15 cellular contexts compared by ENCODE assay signal in genomic region chr19:14603990-14604387, GRCh38. TPM values are rescaled to one million over a fixed set of nuclear protein-coding genes. Genes with fewer than 3 reads are reported as not detected.
DNase-seq lines count a peak whose midpoint lies in the region; ATAC-seq and TF ChIP-seq lines count a peak whose summit lies in the region.
"Had no signal": no experiment of that assay in that cellular context is flagged by ENCODE, and none has a peak within 500 bp of the region (broad histone marks: within the 10 kb centered on the region; RNA-seq: fewer than 3 reads in every experiment).

No MANE protein-coding gene starts in this region.

- intact Hi-C loops in activated CD4-positive, alpha-beta T cell treated with anti-CD3 and anti-CD28 coated beads for 36 hours (cut with DNase I, micrococcal nuclease): no loop called here
- intact Hi-C loops in spleen (cut with DNase I; ENCODE audit: low total_unique reads) (no loop called here), A673 (cut with micrococcal nuclease; ENCODE audit: unreplicated experiment) (no loop called here)

- H3K27ac Mint-ChIP-seq in activated CD4-positive, alpha-beta T cell treated with anti-CD3 and anti-CD28 coated beads for 36 hours: peak overlapping the region; percentile 34
- H3K27ac Mint-ChIP-seq: activated CD4-positive, alpha-beta T cell treated with anti-CD3 and anti-CD28 coated beads, Interleukin-2, amount 10 ng/mL, durations not matched to agents 7 days and 5 days had no signal

- H3K36me3 ChIP-seq in spleen (peaks cover 0 to 41% (median 0%) of the 10 kb centered on the region in 6 donors), A673 (ENCODE audit: insufficient read depth, low read length, poor library complexity, severe bottlenecking) (no peaks in the 10 kb centered on the region)
- H3K36me3 ChIP-seq: esophagus squamous epithelium had no signal

- POLR2A ChIA-PET in activated CD4-positive, alpha-beta T cell treated with anti-CD3 and anti-CD28 coated beads for 36 hours (lab: Charles Lee): interaction anchor here (0.7 kb wide), 1 partner anchor 71 kb away, joined by 6 read pairs; the partner anchor contains the start of gene ADGRE3
- POLR2A ChIA-PET in A673 (lab: Charles Lee; ENCODE audit: low non-redundant PET): no interaction called here

- TF ChIP-seq CTCF in spleen (IDR thresholded peaks at IDR 0.05 in 8 of 11, conservative IDR thresholded peaks at IDR 0.05 in 3 of 11): no peak
- no peak for TF ChIP-seq CTCF in A673 (conservative IDR thresholded peaks at IDR 0.05; ENCODE audit: low read depth, low read length)

- H3K27me3 ChIP-seq in spleen (replicated peaks in 1 of 7) (no peaks in the 10 kb centered on the region), A673 (replicated peaks; ENCODE audit: insufficient read depth, low read depth, low read length, poor library complexity) (no peaks in the 10 kb centered on the region)
- H3K27me3 ChIP-seq: esophagus squamous epithelium had no signal

- TF ChIP-seq POLR2A in spleen (IDR thresholded peaks at IDR 0.05): no peak

- H3K4me3 Mint-ChIP-seq in activated CD4-positive, alpha-beta T cell treated with anti-CD3 and anti-CD28 coated beads for 36 hours: no peak overlapping the region
- H3K4me3 Mint-ChIP-seq: activated CD4-positive, alpha-beta T cell treated with anti-CD3 and anti-CD28 coated beads, Interleukin-2, amount 10 ng/mL, durations not matched to agents 7 days and 5 days had no signal

- WGBS in spleen, 5 donors: 38 to 79% (median 62%) methylated on average over 2 of the region's 2 CpGs

- peak; percentile 69 for ATAC-seq in activated CD4-positive, alpha-beta T cell treated with anti-CD3 and anti-CD28 coated beads for 36 hours
- ATAC-seq in GM21619 (IDR thresholded peaks at IDR 0.05; ENCODE audit: unreplicated experiment): peak; percentile 70
- ATAC-seq in HG03442 (IDR thresholded peaks at IDR 0.05; ENCODE audit: unreplicated experiment): peak; percentile 74

- peaks cover 0 to 51% (median 25%) of the 10 kb centered on the region in 6 donors for H3K4me1 ChIP-seq in spleen
- H3K4me1 ChIP-seq in A673 (ENCODE audit: insufficient read depth, low read length, poor library complexity, severe bottlenecking): no peaks in the 10 kb centered on the region
- H3K4me1 ChIP-seq: esophagus squamous epithelium had no signal

- DNase-seq in activated CD4-positive, alpha-beta T cell treated with anti-CD3 and anti-CD28 coated beads for 36 hours: no peak
- DNase-seq in activated CD4-positive, alpha-beta T cell treated with anti-CD3 and anti-CD28 coated beads for 48 hours: no peak
- no peak for DNase-seq in spleen
- DNase-seq in A673 (ENCODE audit: low spot score): no peak
- DNase-seq in NOMO-1 treated with dmso at 0.1 percent for 144 hours (lab: John Stamatoyannopoulos, UW; ENCODE audit: unreplicated experiment): no peak
- DNase-seq in stimulated activated naive CD4-positive, alpha-beta T cell treated with Interleukin-2 at 50 U/mL for 16 hours (lab: John Stamatoyannopoulos, UW): no peak
- DNase-seq: 8988T; activated CD4-positive, alpha-beta T cell treated with anti-CD3 and anti-CD28 coated beads, Interleukin-2, amount 10 ng/mL, durations not matched to agents 7 days and 5 days; esophagus squamous epithelium; GDM1; NCI-H187; occipital lobe had no signal

- H3K4me3 ChIP-seq in spleen (peak overlapping the region in 1 of 8 donors; percentile 6), A673 (ENCODE audit: low read depth, low read length, poor library complexity, severe bottlenecking) (no peak overlapping the region)
- H3K4me3 ChIP-seq: esophagus squamous epithelium had no signal

- H3K27me3 Mint-ChIP-seq in activated CD4-positive, alpha-beta T cell treated with anti-CD3 and anti-CD28 coated beads for 36 hours: no peaks in the 10 kb centered on the region
- H3K27me3 Mint-ChIP-seq: activated CD4-positive, alpha-beta T cell treated with anti-CD3 and anti-CD28 coated beads, Interleukin-2, amount 10 ng/mL, durations not matched to agents 7 days and 5 days had no signal

- H3K36me3 Mint-ChIP-seq in activated CD4-positive, alpha-beta T cell treated with anti-CD3 and anti-CD28 coated beads for 36 hours (ENCODE audit: low read depth): no peaks in the 10 kb centered on the region

- H3K9me3 Mint-ChIP-seq in activated CD4-positive, alpha-beta T cell treated with anti-CD3 and anti-CD28 coated beads for 36 hours (ENCODE audit: low read depth): peaks cover 2% of the 10 kb centered on the region
- H3K9me3 Mint-ChIP-seq: activated CD4-positive, alpha-beta T cell treated with anti-CD3 and anti-CD28 coated beads, Interleukin-2, amount 10 ng/mL, durations not matched to agents 7 days and 5 days had no signal

- peaks cover 0 to 7% (median 2%) of the 10 kb centered on the region in 8 donors for H3K9me3 ChIP-seq in spleen
- H3K9me3 ChIP-seq in A673 (ENCODE audit: low read depth, low read length, poor library complexity, severe bottlenecking): no peaks in the 10 kb centered on the region
- H3K9me3 ChIP-seq: esophagus squamous epithelium had no signal

- CTCF ChIA-PET in activated CD4-positive, alpha-beta T cell treated with anti-CD3 and anti-CD28 coated beads for 36 hours (lab: Charles Lee): interaction anchor here (0.7 to 1.5 kb wide), 3 partner anchors 16 to 83 kb away, joined by 3 to 5 read pairs (median 4); no protein-coding TSS in a partner anchor
- CTCF ChIA-PET in A673 (lab: Charles Lee): no interaction called here

- no TSS peak for BruUV-seq in A673 (replicated peaks; lab: Mats Ljungman, UMichigan)

- H3K4me1 Mint-ChIP-seq in activated CD4-positive, alpha-beta T cell treated with anti-CD3 and anti-CD28 coated beads for 36 hours: peaks cover 9% of the 10 kb centered on the region

- peak overlapping the region in 7 of 8 donors; percentile 1 to 81 (median 65) for H3K27ac ChIP-seq in spleen
- no peak overlapping the region for H3K27ac ChIP-seq in A673 (ENCODE audit: low read depth, low read length, poor library complexity, severe bottlenecking)
- H3K27ac ChIP-seq: esophagus squamous epithelium had no signal

RNA-seq across cellular contexts. Expression of gene CLEC17A, which starts 21.1 kb away (rescaled TPM):
- 1 to 10 TPM; 2.4 to 2.5 TPM for total RNA-seq in activated CD4-positive, alpha-beta T cell treated with anti-CD3 and anti-CD28 coated beads for 36 hours
- 10 to 100 TPM; 17.9 to 40.1 (median 23.6) TPM for total RNA-seq in spleen
- 10 to 100 TPM; 20.1 to 47.6 (median 23.3) TPM for polyA plus RNA-seq in spleen
- not detected in 2 replicates for total RNA-seq in A673 (2021)
- total RNA-seq: activated CD4-positive, alpha-beta T cell treated with anti-CD3 and anti-CD28 coated beads, Interleukin-2, amount 10 ng/mL, durations not matched to agents 7 days and 5 days; esophagus squamous epithelium had no signal
- polyA plus RNA-seq: keratinocyte had no signal

RNA-seq across cellular contexts. Expression of gene NDUFB7, which starts 32.1 kb away (rescaled TPM):
- total RNA-seq in activated CD4-positive, alpha-beta T cell treated with anti-CD3 and anti-CD28 coated beads for 36 hours: 100 to 1,000 TPM; 112 to 121 TPM
- 100 to 1,000 TPM in 3 of 7 donors, 10 to 100 TPM in 4; 77.2 to 185 (median 92.3) TPM for total RNA-seq in spleen
- 100 to 1,000 TPM; 283 to 374 (median 336) TPM for polyA plus RNA-seq in spleen
- total RNA-seq in A673 (2021): 180 and 196 TPM in 2 replicates

Comparison
In these comparisons a context has a peak if more than half of its experiments do, and no peak if none do; other contexts are left out.
1. RNA of gene CLEC17A, which starts 21.1 kb away (total RNA-seq): 17.9 to 40.1 TPM in spleen; 2.4 to 2.5 TPM in activated CD4-positive, alpha-beta T cell treated with anti-CD3 and anti-CD28 coated beads for 36 hours and not detected in A673; every median in the first group is over 4 times any median in the second.
2. Peak in every context shown above with its lines, with median percentiles within 50 percentile points of each other: ATAC-seq.